In the genomic region with DNA sequence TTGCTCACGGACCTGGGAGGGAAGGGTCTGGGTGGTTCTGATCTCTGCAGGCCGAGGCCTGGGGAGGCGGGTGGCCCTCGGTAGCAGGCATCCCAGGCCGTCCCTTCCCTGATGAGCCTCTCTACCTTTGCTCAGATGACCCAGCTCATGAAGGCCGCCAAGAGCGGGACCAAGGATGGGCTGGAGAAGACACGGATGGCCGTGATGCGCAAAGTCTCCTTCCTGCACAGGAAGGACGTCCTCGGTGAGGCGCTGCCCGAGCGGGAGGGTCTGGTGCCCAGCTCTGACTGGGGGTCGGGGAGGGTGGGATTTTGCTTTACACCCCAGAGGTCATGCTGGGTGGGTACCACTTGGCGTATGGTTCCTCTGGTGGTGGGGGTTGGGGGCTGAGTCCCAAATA, we compare ENCODE assay signal across 16 cellular contexts.
DNase-seq lines count a peak whose midpoint lies in the region; ATAC-seq, FAIRE-seq and TF ChIP-seq lines count a peak whose summit lies in the region.
"Had no signal": no experiment of that assay in that cellular context is flagged by ENCODE, and none has a peak within 500 bp of the region (broad histone marks: within the 10 kb centered on the region; RNA-seq: fewer than 3 reads in every experiment).

No MANE protein-coding gene starts in this region.

- peaks cover 13 to 84% (median 67%) of the 10 kb centered on the region in 10 experiments for H3K4me1 ChIP-seq in BLaER1 treated with 17β-estradiol and CSF1 and Interleukin-3, amounts not matched to agents 10 nM and 100 nM
- H3K4me1 ChIP-seq in ascending aorta (peaks cover 34 to 48% of the 10 kb centered on the region in 2 donors), endodermal cell (ENCODE audit: control insufficient read depth, insufficient read depth, low read length) (no peaks in the 10 kb centered on the region), thoracic aorta (ENCODE audit: control insufficient read depth in 1 of 2, low read depth in 2 of 2) (peaks cover 42 to 75% of the 10 kb centered on the region in 2 donors)
- H3K4me1 ChIP-seq: HAP-1 had no signal

- DNase-seq in ascending aorta (ENCODE audit: low spot score in 2 of 2) (no peak), endodermal cell (no peak), thoracic aorta (ENCODE audit: low spot score) (no peak), HTR-8/SVneo (ENCODE audit: insufficient read length, low spot score) (no peak), OCI-M2 (lab: John Stamatoyannopoulos, UW; ENCODE audit: unreplicated experiment) (no peak)
- DNase-seq in activated T-cell treated with anti-CD3 and anti-CD28 coated beads, Interleukin-2, amount 50 U/mL, for 24 hours, result no peak
- DNase-seq: ACHN; Calu3; CD4-positive, alpha-beta T cell; DMS 273 treated with DMSO at 0.1 percent for 48 hours; GOT3; HFFc6 had no signal

- H3K9me3 Mint-ChIP-seq in endodermal cell, result no peaks in the 10 kb centered on the region
- no peaks in the 10 kb centered on the region for H3K9me3 Mint-ChIP-seq in activated T-cell treated with anti-CD3 and anti-CD28 coated beads, Interleukin-2, amount 50 U/mL, for 24 hours
- H3K9me3 Mint-ChIP-seq: CD4-positive, alpha-beta T cell; HFFc6 had no signal

- FAIRE-seq in HTR-8/SVneo (lab: Jason Lieb, UNC), result no peak
- FAIRE-seq: GM18507, K562 had no signal

- H3K4me3 ChIP-seq in BLaER1 treated with 17β-estradiol and CSF1 and Interleukin-3, amounts not matched to agents 10 nM and 100 nM, result no peak overlapping the region
- no peak overlapping the region for H3K4me3 ChIP-seq in ascending aorta
- no peak overlapping the region for H3K4me3 ChIP-seq in endodermal cell (ENCODE audit: low read length)
- no peak overlapping the region for H3K4me3 ChIP-seq in thoracic aorta
- H3K4me3 ChIP-seq: HAP-1, K562 had no signal

- WGBS in endodermal cell (ENCODE audit: insufficient coverage in 1 of 2, insufficient read length in 1 of 2), 2 experiments, result 95 to 98% methylated on average over 12 to 17 of the region's 17 CpGs

- no peaks in the 10 kb centered on the region for H3K4me1 Mint-ChIP-seq in endodermal cell
- H3K4me1 Mint-ChIP-seq in activated T-cell treated with anti-CD3 and anti-CD28 coated beads, Interleukin-2, amount 50 U/mL, for 24 hours (ENCODE audit: low read depth), result no peaks in the 10 kb centered on the region

- H3K9me3 ChIP-seq in BLaER1 treated with 17β-estradiol and CSF1 and Interleukin-3, amounts not matched to agents 10 nM and 100 nM (replicated peaks in 1 of 11), result no peaks in the 10 kb centered on the region
- H3K9me3 ChIP-seq in ascending aorta, result no peaks in the 10 kb centered on the region
- no peaks in the 10 kb centered on the region for H3K9me3 ChIP-seq in endodermal cell (ENCODE audit: control insufficient read depth, low read length)
- H3K9me3 ChIP-seq in thoracic aorta, result no peaks in the 10 kb centered on the region
- H3K9me3 ChIP-seq: HAP-1 had no signal

- H4K20me1 ChIP-seq in BLaER1 treated with 17β-estradiol and CSF1 and Interleukin-3, amounts not matched to agents 10 nM and 100 nM, result peaks cover 0 to 9% (median 0%) of the 10 kb centered on the region in 11 experiments; a peak in 1 of 22 replicates

- no peak overlapping the region for H3K4me3 Mint-ChIP-seq in endodermal cell
- no peak overlapping the region for H3K4me3 Mint-ChIP-seq in activated T-cell treated with anti-CD3 and anti-CD28 coated beads, Interleukin-2, amount 50 U/mL, for 24 hours
- H3K4me3 Mint-ChIP-seq: CD4-positive, alpha-beta T cell; HFFc6 had no signal

- no peak for ATAC-seq in thoracic aorta (ENCODE audit: insufficient number of reproducible peaks, low FRiP score, low read depth)
- ATAC-seq: K562 had no signal

- TF ChIP-seq CTCF in ascending aorta (IDR thresholded peaks at IDR 0.05), result no peak
- TF ChIP-seq CTCF in endodermal cell (conservative IDR thresholded peaks at IDR 0.05), result no peak
- no peak for TF ChIP-seq CTCF in thoracic aorta (IDR thresholded peaks at IDR 0.05)

- peak overlapping the region; percentile 23 for H3K27ac Mint-ChIP-seq in endodermal cell
- H3K27ac Mint-ChIP-seq in activated T-cell treated with anti-CD3 and anti-CD28 coated beads, Interleukin-2, amount 50 U/mL, for 24 hours, result no peak overlapping the region
- H3K27ac Mint-ChIP-seq: CD4-positive, alpha-beta T cell; HFFc6 had no signal

- H3K27ac ChIP-seq in BLaER1 treated with 17β-estradiol and CSF1 and Interleukin-3, amounts not matched to agents 10 nM and 100 nM, result peak overlapping the region in 8 of 11 experiments; percentile 5 to 100 (median 53); a peak in 12 of 22 replicates
- peak overlapping the region; percentile 91 to 97 for H3K27ac ChIP-seq in ascending aorta
- no peak overlapping the region for H3K27ac ChIP-seq in endodermal cell (ENCODE audit: low read depth, low read length)
- peak overlapping the region; percentile 97 to 99 for H3K27ac ChIP-seq in thoracic aorta

- intact Hi-C loops in ascending aorta (cut with DNase I), result no loop called here

- peak overlapping the region in 4 of 11 experiments; percentile 36 to 61 (median 44); a peak in 3 of 22 replicates for H3K9ac ChIP-seq in BLaER1 treated with 17β-estradiol and CSF1 and Interleukin-3, amounts not matched to agents 10 nM and 100 nM
- no peak overlapping the region for H3K9ac ChIP-seq in endodermal cell (ENCODE audit: extremely low read depth, low read length, poor library complexity, severe bottlenecking)

- peaks cover 0 to 52% (median 17%) of the 10 kb centered on the region in 11 experiments; a peak in 12 of 22 replicates for H3K36me3 ChIP-seq in BLaER1 treated with 17β-estradiol and CSF1 and Interleukin-3, amounts not matched to agents 10 nM and 100 nM
- H3K36me3 ChIP-seq in ascending aorta, result peaks cover 35 to 56% of the 10 kb centered on the region in 2 donors
- H3K36me3 ChIP-seq in endodermal cell (ENCODE audit: control insufficient read depth, insufficient read depth, low read length), result no peaks in the 10 kb centered on the region
- peaks cover 40% of the 10 kb centered on the region for H3K36me3 ChIP-seq in thoracic aorta
- H3K36me3 ChIP-seq: HAP-1 had no signal

- no peaks in the 10 kb centered on the region for H3K27me3 Mint-ChIP-seq in endodermal cell (ENCODE audit: insufficient read depth)
- H3K27me3 Mint-ChIP-seq in activated T-cell treated with anti-CD3 and anti-CD28 coated beads, Interleukin-2, amount 50 U/mL, for 24 hours, result peaks cover 19% of the 10 kb centered on the region

- H3K27me3 ChIP-seq in BLaER1 treated with 17β-estradiol and CSF1 and Interleukin-3, amounts not matched to agents 10 nM and 100 nM, result no peaks in the 10 kb centered on the region
- H3K27me3 ChIP-seq in ascending aorta, result no peaks in the 10 kb centered on the region
- no peaks in the 10 kb centered on the region for H3K27me3 ChIP-seq in endodermal cell (ENCODE audit: control insufficient read depth, insufficient read depth, low read length, poor library complexity, severe bottlenecking)
- H3K27me3 ChIP-seq in thoracic aorta (replicated peaks; ENCODE audit: insufficient read depth), result no peaks in the 10 kb centered on the region

- H3K4me2 ChIP-seq in BLaER1 treated with 17β-estradiol and CSF1 and Interleukin-3, amounts not matched to agents 10 nM and 100 nM, result peak overlapping the region in 5 of 11 experiments; percentile 96 to 100 (median 98); a peak in 9 of 22 replicates

- no peaks in the 10 kb centered on the region for H3K36me3 Mint-ChIP-seq in endodermal cell (ENCODE audit: low read depth)
- H3K36me3 Mint-ChIP-seq in activated T-cell treated with anti-CD3 and anti-CD28 coated beads, Interleukin-2, amount 50 U/mL, for 24 hours (ENCODE audit: low read depth), result no peaks in the 10 kb centered on the region
